1 cellular context compared by ENCODE assay signal in genomic region chr1:156138366-156138969, GRCh38.
TF ChIP-seq lines count a peak whose summit lies in the region.

No MANE protein-coding gene starts in this region.

TF ChIP-seq in HepG2, 621 proteins besides CTCF, POLR2A, EP300 and RAD21:
- TF ChIP-seq AGO2 (optimal IDR thresholded peaks at IDR 0.05; ENCODE audit: low read depth, low read length) (peak; percentile 90), ZNF709 (CRISPR knock-in tag; IDR thresholded peaks at IDR 0.05) (no peak), RBFOX2 (IDR thresholded peaks at IDR 0.05; ENCODE audit: low read depth, low read length) (peak; percentile 55)
